In genomic region chr21:45590246-45590725, GRCh38 we compare ENCODE assay signal across 2 cellular contexts.
TF ChIP-seq lines count a peak whose summit lies in the region.

No MANE protein-coding gene starts in this region.

TF ChIP-seq in A549, 52 proteins besides CTCF, POLR2A, EP300 and RAD21 (continued from another document):
- TF ChIP-seq ZC3H11A (IDR thresholded peaks at IDR 0.05) (no peak), NPAS2 (CRISPR knock-in tag; IDR thresholded peaks at IDR 0.05; ENCODE audit: borderline replicate concordance) (no peak), MAZ (IDR thresholded peaks at IDR 0.05; ENCODE audit: borderline replicate concordance, low read depth, low read length) (no peak), JUNB (IDR thresholded peaks at IDR 0.05) (no peak), JUN (IDR thresholded peaks at IDR 0.05) (no peak), HDAC2 (IDR thresholded peaks at IDR 0.05) (no peak), EHMT2 (IDR thresholded peaks at IDR 0.05; ENCODE audit: low read depth) (no peak), HOXB13 (CRISPR knock-in tag; IDR thresholded peaks at IDR 0.05; ENCODE audit: low read depth) (no peak), MYC (IDR thresholded peaks at IDR 0.05; ENCODE audit: borderline replicate concordance, low read length) (no peak)

TF ChIP-seq in HCT116, 20 proteins besides CTCF, POLR2A, EP300 and RAD21 (continued from another document):
- TF ChIP-seq, protein P1, sequence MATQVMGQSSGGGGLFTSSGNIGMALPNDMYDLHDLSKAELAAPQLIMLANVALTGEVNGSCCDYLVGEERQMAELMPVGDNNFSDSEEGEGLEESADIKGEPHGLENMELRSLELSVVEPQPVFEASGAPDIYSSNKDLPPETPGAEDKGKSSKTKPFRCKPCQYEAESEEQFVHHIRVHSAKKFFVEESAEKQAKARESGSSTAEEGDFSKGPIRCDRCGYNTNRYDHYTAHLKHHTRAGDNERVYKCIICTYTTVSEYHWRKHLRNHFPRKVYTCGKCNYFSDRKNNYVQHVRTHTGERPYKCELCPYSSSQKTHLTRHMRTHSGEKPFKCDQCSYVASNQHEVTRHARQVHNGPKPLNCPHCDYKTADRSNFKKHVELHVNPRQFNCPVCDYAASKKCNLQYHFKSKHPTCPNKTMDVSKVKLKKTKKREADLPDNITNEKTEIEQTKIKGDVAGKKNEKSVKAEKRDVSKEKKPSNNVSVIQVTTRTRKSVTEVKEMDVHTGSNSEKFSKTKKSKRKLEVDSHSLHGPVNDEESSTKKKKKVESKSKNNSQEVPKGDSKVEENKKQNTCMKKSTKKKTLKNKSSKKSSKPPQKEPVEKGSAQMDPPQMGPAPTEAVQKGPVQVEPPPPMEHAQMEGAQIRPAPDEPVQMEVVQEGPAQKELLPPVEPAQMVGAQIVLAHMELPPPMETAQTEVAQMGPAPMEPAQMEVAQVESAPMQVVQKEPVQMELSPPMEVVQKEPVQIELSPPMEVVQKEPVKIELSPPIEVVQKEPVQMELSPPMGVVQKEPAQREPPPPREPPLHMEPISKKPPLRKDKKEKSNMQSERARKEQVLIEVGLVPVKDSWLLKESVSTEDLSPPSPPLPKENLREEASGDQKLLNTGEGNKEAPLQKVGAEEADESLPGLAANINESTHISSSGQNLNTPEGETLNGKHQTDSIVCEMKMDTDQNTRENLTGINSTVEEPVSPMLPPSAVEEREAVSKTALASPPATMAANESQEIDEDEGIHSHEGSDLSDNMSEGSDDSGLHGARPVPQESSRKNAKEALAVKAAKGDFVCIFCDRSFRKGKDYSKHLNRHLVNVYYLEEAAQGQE (IDR thresholded peaks at IDR 0.05; ENCODE audit: low read depth) = no peak
- no peak for TF ChIP-seq EZH2 (IDR thresholded peaks at IDR 0.05)
- TF ChIP-seq, protein P2, sequence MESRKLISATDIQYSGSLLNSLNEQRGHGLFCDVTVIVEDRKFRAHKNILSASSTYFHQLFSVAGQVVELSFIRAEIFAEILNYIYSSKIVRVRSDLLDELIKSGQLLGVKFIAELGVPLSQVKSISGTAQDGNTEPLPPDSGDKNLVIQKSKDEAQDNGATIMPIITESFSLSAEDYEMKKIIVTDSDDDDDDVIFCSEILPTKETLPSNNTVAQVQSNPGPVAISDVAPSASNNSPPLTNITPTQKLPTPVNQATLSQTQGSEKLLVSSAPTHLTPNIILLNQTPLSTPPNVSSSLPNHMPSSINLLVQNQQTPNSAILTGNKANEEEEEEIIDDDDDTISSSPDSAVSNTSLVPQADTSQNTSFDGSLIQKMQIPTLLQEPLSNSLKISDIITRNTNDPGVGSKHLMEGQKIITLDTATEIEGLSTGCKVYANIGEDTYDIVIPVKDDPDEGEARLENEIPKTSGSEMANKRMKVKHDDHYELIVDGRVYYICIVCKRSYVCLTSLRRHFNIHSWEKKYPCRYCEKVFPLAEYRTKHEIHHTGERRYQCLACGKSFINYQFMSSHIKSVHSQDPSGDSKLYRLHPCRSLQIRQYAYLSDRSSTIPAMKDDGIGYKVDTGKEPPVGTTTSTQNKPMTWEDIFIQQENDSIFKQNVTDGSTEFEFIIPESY (IDR thresholded peaks at IDR 0.05; ENCODE audit: extremely low read depth, insufficient replicate concordance, low read length) = no peak
- TF ChIP-seq YY1 (IDR thresholded peaks at IDR 0.05; ENCODE audit: extremely low read depth, insufficient replicate concordance, low read depth, low read length) = no peak
- TF ChIP-seq ZFX (IDR thresholded peaks at IDR 0.05) = no peak
- no peak for TF ChIP-seq POLR2AphosphoS5 (IDR thresholded peaks at IDR 0.05; ENCODE audit: low read depth, low read length)
- TF ChIP-seq ZNF274 (IDR thresholded peaks at IDR 0.05; ENCODE audit: low read depth, low read length) = no peak
- TF ChIP-seq EGR1 (IDR thresholded peaks at IDR 0.05; ENCODE audit: low read depth) = no peak
- TF ChIP-seq SIN3A (IDR thresholded peaks at IDR 0.05; ENCODE audit: low read depth) = no peak
